ENCODE assay signal across 22 cellular contexts in genomic region chr2:72150961-72151356, GRCh38. TPM values are rescaled to one million over a fixed set of nuclear protein-coding genes. Genes with fewer than 3 reads are reported as not detected.
DNase-seq lines count a peak whose midpoint lies in the region; TF ChIP-seq lines count a peak whose summit lies in the region.
"Had no signal": no experiment of that assay in that cellular context is flagged by ENCODE, and none has a peak within 500 bp of the region (broad histone marks: within the 10 kb centered on the region; RNA-seq: fewer than 3 reads in every experiment).

No MANE protein-coding gene starts in this region.

- peak overlapping the region in 1 of 2 donors; percentile 91 for H3K4me3 Mint-ChIP-seq in CD14-positive monocyte
- H3K4me3 Mint-ChIP-seq in T-helper 2 cell treated with Interferon-gamma antibody and Interleukin-4, amounts not matched to agents 5 μg/mL and 100 μg/mL, for 36 hours: no peak overlapping the region
- no peak overlapping the region for H3K4me3 Mint-ChIP-seq in neural progenitor cell

- H3K4me1 Mint-ChIP-seq in CD14-positive monocyte: peaks cover 26% of the 10 kb centered on the region
- H3K4me1 Mint-ChIP-seq in T-helper 2 cell treated with Interferon-gamma antibody and Interleukin-4, amounts not matched to agents 5 μg/mL and 100 μg/mL, for 36 hours (ENCODE audit: low read depth): peaks cover 14% of the 10 kb centered on the region
- peaks cover 30% of the 10 kb centered on the region for H3K4me1 Mint-ChIP-seq in neural progenitor cell

- H3K4me1 ChIP-seq in prostate gland (replicated peaks) (peaks cover 9% of the 10 kb centered on the region), neural progenitor cell (peaks cover 20% of the 10 kb centered on the region)

- H3K27ac ChIP-seq in coronary artery (no peak overlapping the region), prostate gland (no peak overlapping the region), neural progenitor cell (no peak overlapping the region)
- H3K27ac ChIP-seq: 22Rv1, ascending aorta, upper lobe of left lung, VCaP had no signal

- H3K4me3 ChIP-seq in coronary artery (no peak overlapping the region), prostate gland (no peak overlapping the region), neural progenitor cell (no peak overlapping the region)
- H3K4me3 ChIP-seq: smooth muscle cell had no signal

- TF ChIP-seq POLR2A in prostate gland (IDR thresholded peaks at IDR 0.05): no peak

- no peak overlapping the region for H3K27ac Mint-ChIP-seq in CD14-positive monocyte
- no peak overlapping the region for H3K27ac Mint-ChIP-seq in T-helper 2 cell treated with Interferon-gamma antibody and Interleukin-4, amounts not matched to agents 5 μg/mL and 100 μg/mL, for 36 hours
- no peak overlapping the region for H3K27ac Mint-ChIP-seq in neural progenitor cell
- H3K27ac Mint-ChIP-seq: activated CD4-positive, alpha-beta T cell treated with anti-CD3 and anti-CD28 coated beads, Interleukin-2, amount 10 ng/mL, durations not matched to agents 7 days and 5 days; CD4-positive, alpha-beta T cell; GM23338 had no signal

- peaks cover 2 to 30% (median 17%) of the 10 kb centered on the region in 7 donors for H3K9me3 Mint-ChIP-seq in CD14-positive monocyte
- H3K9me3 Mint-ChIP-seq in T-helper 2 cell treated with Interferon-gamma antibody and Interleukin-4, amounts not matched to agents 5 μg/mL and 100 μg/mL, for 36 hours: no peaks in the 10 kb centered on the region
- H3K9me3 Mint-ChIP-seq in neural progenitor cell: peaks cover 2% of the 10 kb centered on the region
- H3K9me3 Mint-ChIP-seq: activated CD4-positive, alpha-beta T cell treated with anti-CD3 and anti-CD28 coated beads, Interleukin-2, amount 10 ng/mL, durations not matched to agents 7 days and 5 days; CD4-positive, alpha-beta T cell; stimulated activated effector memory CD8-positive, alpha-beta T cell treated with anti-CD3 and anti-CD28 coated beads, Interleukin-12 subunit alpha, Interleukin-12 subunit beta, amount 100 ng/mL, for 72 hours had no signal

- peak; percentile 22 for DNase-seq in DMS79 treated with DMSO at 0.1 percent for 48 hours (lab: John Stamatoyannopoulos, UW)
- no peak for DNase-seq in DMS79 (lab: John Stamatoyannopoulos, UW)
- peak; percentile 28 for DNase-seq in CD14-positive monocyte (ENCODE audit: low spot score)
- peak; percentile 46 for DNase-seq in coronary artery (ENCODE audit: low spot score)
- peak; percentile 2 for DNase-seq in prostate gland (ENCODE audit: low spot score)
- DNase-seq in NCI-H1105 (lab: John Stamatoyannopoulos, UW): no peak
- DNase-seq in T-helper 2 cell treated with Interferon-gamma antibody and Interleukin-4, amounts not matched to agents 5 μg/mL and 100 μg/mL, for 36 hours (ENCODE audit: low spot score): no peak
- no peak for DNase-seq in neural progenitor cell (ENCODE audit: low spot score)

- H3K79me2 ChIP-seq in neural progenitor cell (ENCODE audit: low read depth): no peaks in the 10 kb centered on the region

- no peak overlapping the region for H3K9ac ChIP-seq in neural progenitor cell

- H4K20me1 ChIP-seq in neural progenitor cell (ENCODE audit: low read depth): peaks cover 26% of the 10 kb centered on the region

- peaks cover 17% of the 10 kb centered on the region for H3K27me3 ChIP-seq in prostate gland (replicated peaks; ENCODE audit: insufficient read depth)
- peaks cover 69% of the 10 kb centered on the region for H3K27me3 ChIP-seq in neural progenitor cell
- H3K27me3 ChIP-seq: ascending aorta had no signal

- H3K27me3 Mint-ChIP-seq in CD14-positive monocyte (ENCODE audit: low read depth in 3 of 3) (peaks cover 65 to 77% (median 66%) of the 10 kb centered on the region in 3 donors), neural progenitor cell (ENCODE audit: insufficient read depth, low read depth) (peaks cover 48% of the 10 kb centered on the region)
- H3K27me3 Mint-ChIP-seq in T-helper 2 cell treated with Interferon-gamma antibody and Interleukin-4, amounts not matched to agents 5 μg/mL and 100 μg/mL, for 36 hours (ENCODE audit: low read depth): peaks cover 49% of the 10 kb centered on the region

- 74% methylated on average over 2 of the region's 2 CpGs for WGBS in prostate gland

- H3K9me3 ChIP-seq in prostate gland (no peaks in the 10 kb centered on the region), neural progenitor cell (ENCODE audit: low read depth) (no peaks in the 10 kb centered on the region)
- H3K9me3 ChIP-seq: ascending aorta, upper lobe of left lung had no signal

- TF ChIP-seq CTCF in CD14-positive monocyte (IDR thresholded peaks at IDR 0.05): no peak
- no peak for TF ChIP-seq CTCF in coronary artery (IDR thresholded peaks at IDR 0.05)
- no peak for TF ChIP-seq CTCF in prostate gland (IDR thresholded peaks at IDR 0.05)
- no peak for TF ChIP-seq CTCF in neural progenitor cell (IDR thresholded peaks at IDR 0.05)

- H3K36me3 ChIP-seq in prostate gland (no peaks in the 10 kb centered on the region), neural progenitor cell (no peaks in the 10 kb centered on the region)
- H3K36me3 ChIP-seq: ascending aorta, upper lobe of left lung had no signal

- intact Hi-C loops in CD14-positive monocyte (cut with micrococcal nuclease) (loop anchor here in 1 of 2 donors (10.0 kb wide), 1 partner anchor 606 kb away; no protein-coding TSS in a partner anchor), prostate gland (cut with DNase I) (loop anchor here (2.0 to 5.0 kb wide), 4 partner anchors 229 to 602 kb away; no protein-coding TSS in a partner anchor)

- H3K4me2 ChIP-seq in neural progenitor cell: no peak overlapping the region

- H2AFZ ChIP-seq in neural progenitor cell (replicated peaks): no peak overlapping the region
- H2AFZ ChIP-seq: GM23338 had no signal

- peaks cover 3 to 13% of the 10 kb centered on the region in 2 donors for H3K36me3 Mint-ChIP-seq in CD14-positive monocyte
- H3K36me3 Mint-ChIP-seq in T-helper 2 cell treated with Interferon-gamma antibody and Interleukin-4, amounts not matched to agents 5 μg/mL and 100 μg/mL, for 36 hours (ENCODE audit: low read depth): peaks cover 5% of the 10 kb centered on the region
- H3K36me3 Mint-ChIP-seq in neural progenitor cell: no peaks in the 10 kb centered on the region
- H3K36me3 Mint-ChIP-seq: stimulated activated effector memory CD8-positive, alpha-beta T cell treated with anti-CD3 and anti-CD28 coated beads, Interleukin-12 subunit alpha, Interleukin-12 subunit beta, amount 100 ng/mL, for 72 hours had no signal

- H3F3A ChIP-seq in neural progenitor cell (ENCODE audit: low read depth): peaks cover 11% of the 10 kb centered on the region

RNA-seq across cellular contexts. Expression of gene CYP26B1, which starts 3.3 kb away (rescaled TPM):
- polyA plus RNA-seq in CD14-positive monocyte: not detected
- 10 to 100 TPM in 1 of 2 donors, under 1 TPM in 1; 0.91 to 68.2 TPM for total RNA-seq in prostate gland
- total RNA-seq in neural progenitor cell (ENCODE audit: low replicate concordance): 0.21 and 1.2 TPM in 2 replicates
- total RNA-seq: activated CD4-positive, alpha-beta T cell treated with anti-CD3 and anti-CD28 coated beads, Interleukin-2, amount 10 ng/mL, durations not matched to agents 7 days and 5 days; activated naive CD8-positive, alpha-beta T cell treated with anti-CD3 and anti-CD28 coated beads, Interleukin-2, amount 10 ng/mL, durations not matched to agents 7 days and 5 days; dermis microvascular lymphatic vessel endothelial cell; naive thymus-derived CD4-positive, alpha-beta T cell; T-helper 2 cell treated with Interferon-gamma antibody and Interleukin-4, amounts not matched to agents 100 ng/mL and 5 ng/mL, for 36 hours had no signal
- polyA plus RNA-seq: immature natural killer cell; naive thymus-derived CD4-positive, alpha-beta T cell had no signal

Comparison
In these comparisons a context has a peak if more than half of its experiments do, and no peak if none do; other contexts are left out.
1. DNase-seq: peak in DMS79 treated with DMSO at 0.1 percent for 48 hours (single experiment), CD14-positive monocyte (single experiment), coronary artery (single experiment) and prostate gland (single experiment); none in DMS79 (single experiment), NCI-H1105 (single experiment), T-helper 2 cell treated with Interferon-gamma antibody and Interleukin-4, amounts not matched to agents 5 μg/mL and 100 μg/mL, for 36 hours (single experiment) and neural progenitor cell (single experiment).